Comparison of ENCODE assay signal across 8 cellular contexts in genomic region chr15:90868261-90868689, GRCh38. TPM values are rescaled to one million over a fixed set of nuclear protein-coding genes. Genes with fewer than 3 reads are reported as not detected.
DNase-seq lines count a peak whose midpoint lies in the region; ATAC-seq, FAIRE-seq and TF ChIP-seq lines count a peak whose summit lies in the region.

Gene FURIN, plus strand, starts transcription at chr15:90868588. Its CDS starts 7,153 bp downstream, at chr15:90875741.

- intact Hi-C loops in pancreas (cut with DNase I) = no loop called here

- WGBS in pancreas, 2 donors = 80 to 85% methylated on average over 6 of the region's 6 CpGs

- peak within 1 kb of the TSS; percentile 88 for H3K27ac ChIP-seq in RWPE1
- H3K27ac ChIP-seq in pancreas = peak within 1 kb of the TSS in 3 of 4 donors; percentile 28 to 96 (median 93)

- ATAC-seq in esophagus mucosa (peak; percentile 66), pancreas (no peak), GM21528 (IDR thresholded peaks at IDR 0.05; ENCODE audit: low FRiP score, unreplicated experiment) (no peak)

- H3K4me3 ChIP-seq in pancreas = no peak within 1 kb of the TSS

- H3K4me1 ChIP-seq in pancreas = peaks cover 9 to 33% (median 16%) of the 10 kb centered on the region in 3 donors

- POLR2A ChIA-PET in RWPE1 (lab: Yijun Ruan, JAX; ENCODE audit: low non-redundant PET) = interaction anchor here (0.5 kb wide), 1 partner anchor 278 kb away, joined by 3 read pairs; no protein-coding TSS in a partner anchor

- DNase-seq in ELF-1 (ENCODE audit: low read depth, low spot score) (peak; percentile 71), RWPE1 (ENCODE audit: low spot score) (no peak), pancreas (no peak), cerebellar nuclear complex (lab: John Stamatoyannopoulos, UW) (no peak), MV-4-11 (lab: John Stamatoyannopoulos, UW) (no peak), NCI-H2196 treated with DMSO at 0.1 percent for 48 hours (lab: John Stamatoyannopoulos, UW; ENCODE audit: unreplicated experiment) (no peak)

- CTCF ChIA-PET in RWPE1 (lab: Yijun Ruan, JAX) = no interaction called here

- H3K9me3 ChIP-seq in pancreas = no peaks in the 10 kb centered on the region

- H3K27me3 ChIP-seq in pancreas = no peaks in the 10 kb centered on the region

- TF ChIP-seq CTCF in RWPE1 (conservative IDR thresholded peaks at IDR 0.05; ENCODE audit: low read depth) (no peak), pancreas (IDR thresholded peaks at IDR 0.05) (no peak)

- FAIRE-seq in pancreas (lab: Jason Lieb, UNC) = no peak

- H3K36me3 ChIP-seq in pancreas = no peaks in the 10 kb centered on the region

RNA-seq across cellular contexts. Expression of gene FURIN, which starts in this region (rescaled TPM):
- total RNA-seq in esophagus mucosa = 30.6 TPM
- 100 to 1,000 TPM in 3 of 6 donors, 10 to 100 TPM in 3; 50.3 to 106 (median 98.8) TPM for total RNA-seq in pancreas
- polyA plus RNA-seq in pancreas = 10 to 100 TPM; 52.5 to 67.7 TPM
